Comparison of ENCODE assay signal across 25 cellular contexts in genomic region chr18:48566588-48566987, GRCh38. TPM values are rescaled to one million over a fixed set of nuclear protein-coding genes. Genes with fewer than 3 reads are reported as not detected.
DNase-seq lines count a peak whose midpoint lies in the region; ATAC-seq and TF ChIP-seq lines count a peak whose summit lies in the region.
"Had no signal": no experiment of that assay in that cellular context is flagged by ENCODE, and none has a peak within 500 bp of the region (broad histone marks: within the 10 kb centered on the region; RNA-seq: fewer than 3 reads in every experiment).

No MANE protein-coding gene starts in this region.

- H4K20me1 ChIP-seq in SK-N-SH (ENCODE audit: insufficient read depth) = peaks cover 86% of the 10 kb centered on the region

- H3K36me3 ChIP-seq in SK-N-SH (replicated peaks in 1 of 2; ENCODE audit: control insufficient read depth in 1 of 2, insufficient read depth in 2 of 2, low read length in 1 of 2) (no peaks in the 10 kb centered on the region), SJSA1 (peaks cover 63% of the 10 kb centered on the region), subcutaneous abdominal adipose tissue (ENCODE audit: control insufficient read depth in 5 of 5, insufficient read depth in 5 of 5, low read length in 5 of 5) (no peaks in the 10 kb centered on the region)
- H3K36me3 ChIP-seq: BE2C, esophagus squamous epithelium, lower lobe of right lung, transverse colon had no signal

- H2AFZ ChIP-seq in SK-N-SH (ENCODE audit: low read depth) = no peak overlapping the region
- H2AFZ ChIP-seq: GM23338 had no signal

- peaks cover 95% of the 10 kb centered on the region for H3K79me2 ChIP-seq in SK-N-SH (ENCODE audit: insufficient read depth)

- H3K27me3 ChIP-seq in SK-N-SH (ENCODE audit: insufficient read depth) = no peaks in the 10 kb centered on the region
- no peaks in the 10 kb centered on the region for H3K27me3 ChIP-seq in SJSA1 (replicated peaks)
- no peaks in the 10 kb centered on the region for H3K27me3 ChIP-seq in subcutaneous abdominal adipose tissue (ENCODE audit: control insufficient read depth in 5 of 5, insufficient read depth in 4 of 5, low read length in 5 of 5)
- H3K27me3 ChIP-seq: BE2C, esophagus squamous epithelium, transverse colon had no signal

- 100% methylated on average over 1 of the region's 1 CpG for WGBS in SK-N-SH (ENCODE audit: low lambda C conversion rate)

- no peaks in the 10 kb centered on the region for H3K9me3 ChIP-seq in SK-N-SH
- H3K9me3 ChIP-seq in SJSA1 (replicated peaks) = no peaks in the 10 kb centered on the region
- no peaks in the 10 kb centered on the region for H3K9me3 ChIP-seq in subcutaneous abdominal adipose tissue (ENCODE audit: control insufficient read depth in 5 of 5, low read length in 5 of 5)
- H3K9me3 ChIP-seq: BE2C, esophagus squamous epithelium, lower lobe of right lung, transverse colon had no signal

- TF ChIP-seq CTCF in SK-N-SH (IDR thresholded peaks at IDR 0.05) (no peak), GM13976 (IDR thresholded peaks at IDR 0.05; ENCODE audit: borderline replicate concordance, control extremely low read depth, extremely low read depth, insufficient read depth, missing control alignments) (no peak)

- TF ChIP-seq POLR2A in erythroblast (IDR thresholded peaks at IDR 0.05; ENCODE audit: low read length) = no peak

- no peak overlapping the region for H3K4me2 ChIP-seq in SK-N-SH
- H3K4me2 ChIP-seq: GM23338, smooth muscle cell had no signal

- H3F3A ChIP-seq in SK-N-SH (replicated peaks; ENCODE audit: insufficient read depth) = peaks cover 2% of the 10 kb centered on the region

- H3K4me3 ChIP-seq in SK-N-SH (ENCODE audit: low read depth in 2 of 2, low read length in 1 of 2) (no peak overlapping the region), SJSA1 (no peak overlapping the region), subcutaneous abdominal adipose tissue (ENCODE audit: low read depth in 1 of 5, low read length in 5 of 5) (no peak overlapping the region)
- H3K4me3 ChIP-seq: esophagus squamous epithelium, GM23338, lower lobe of right lung, smooth muscle cell, transverse colon had no signal

- no peak for TF ChIP-seq RAD21 in SK-N-SH (IDR thresholded peaks at IDR 0.05; ENCODE audit: low read length)

- CTCF ChIA-PET in SK-N-SH (lab: Yijun Ruan, JAX) = interaction anchor here (1.0 kb wide), 1 partner anchor 91 kb away, joined by 3 read pairs; no protein-coding TSS in a partner anchor

- TF ChIP-seq EP300 in SK-N-SH (IDR thresholded peaks at IDR 0.05; ENCODE audit: borderline replicate concordance in 1 of 2, low read depth in 1 of 2, low read length in 1 of 2) = no peak

- H3K27ac ChIP-seq in SK-N-SH (ENCODE audit: low read depth in 2 of 2, low read length in 1 of 2) = no peak overlapping the region
- peak overlapping the region; percentile 42 for H3K27ac ChIP-seq in SJSA1
- H3K27ac ChIP-seq in subcutaneous abdominal adipose tissue (ENCODE audit: low read depth, low read length) = peak overlapping the region; percentile 72
- H3K27ac ChIP-seq: 22Rv1, lower lobe of right lung, transverse colon had no signal

- H3K9ac ChIP-seq in SK-N-SH (no peak overlapping the region), subcutaneous abdominal adipose tissue (ENCODE audit: low read length in 5 of 5) (peak overlapping the region in 1 of 5 donors; percentile 12)

- peaks cover 16 to 25% of the 10 kb centered on the region in 2 experiments for H3K4me1 ChIP-seq in SK-N-SH (ENCODE audit: control insufficient read depth in 1 of 2, insufficient read depth in 2 of 2, low read depth in 1 of 2, low read length in 1 of 2)
- peaks cover 39% of the 10 kb centered on the region for H3K4me1 ChIP-seq in SJSA1 (replicated peaks)
- peaks cover 4 to 75% (median 52%) of the 10 kb centered on the region in 5 donors for H3K4me1 ChIP-seq in subcutaneous abdominal adipose tissue (ENCODE audit: control insufficient read depth in 5 of 5, insufficient read depth in 5 of 5, low read length in 5 of 5)
- H3K4me1 ChIP-seq: BE2C had no signal

- DNase-seq in SK-N-SH (no peak), SJSA1 (ENCODE audit: low read depth in 1 of 2, low spot score in 2 of 2) (no peak), erythroblast (lab: John Stamatoyannopoulos, UW) (peak; percentile 87 to 89), GM13976 (ENCODE audit: low spot score) (no peak)
- no peak for DNase-seq in NK-92 treated with Interleukin-12 subunit alpha and Interleukin-12 subunit beta, amount 100 ng/mL, for 24 hours (lab: John Stamatoyannopoulos, UW)
- DNase-seq: activated CD4-positive, alpha-beta T cell treated with anti-CD3 and anti-CD28 coated beads for 4 hours; activated CD8-positive, alpha-beta memory T cell treated with anti-CD3 and anti-CD28 coated beads, Interleukin-2, amount 10 ng/mL, durations not matched to agents 7 days and 5 days; BE2C; DND-41; effector CD8-positive, alpha-beta T cell; esophagus squamous epithelium; islet precursor cell; lower lobe of right lung; MV-4-11; NCI-H1694 treated with DMSO at 0.1 percent for 48 hours; NCI-H2171 treated with DMSO at 0.1 percent for 48 hours; NCI-H69; stimulated activated naive CD8-positive, alpha-beta T cell treated with anti-CD3 and anti-CD28 coated beads, Interleukin-15, Interleukin-2, amounts not matched to agents 100 U/mL and 50 U/mL, for 24 hours; transverse colon had no signal

- POLR2A ChIA-PET in SK-N-SH (lab: Yijun Ruan, JAX) = no interaction called here

- in situ Hi-C loops in GM13976 (cut with MboI; ENCODE audit: low sequenced_read_pairs, unreplicated experiment) = no loop called here

- ATAC-seq in SK-N-SH treated with all-trans-retinoic acid at 6 μM for 48 hours (no peak), GM18909 (IDR thresholded peaks at IDR 0.05; ENCODE audit: poor library complexity, unreplicated experiment) (no peak)
- ATAC-seq: activated CD8-positive, alpha-beta memory T cell treated with anti-CD3 and anti-CD28 coated beads, Interleukin-2, amount 10 ng/mL, durations not matched to agents 7 days and 5 days; GM23338; lower lobe of right lung; stimulated activated naive CD8-positive, alpha-beta T cell treated with anti-CD3 and anti-CD28 coated beads, Interleukin-15, Interleukin-2, amounts not matched to agents 100 U/mL and 50 U/mL, for 24 hours had no signal

- H3K9me2 ChIP-seq in SK-N-SH = no peaks in the 10 kb centered on the region

TF ChIP-seq in SK-N-SH treated with all-trans-retinoic acid at 6 μM for 48 hours, 23 proteins besides CTCF, POLR2A, EP300 and RAD21:
- no peak for TF ChIP-seq ZC3H10 (CRISPR knock-in tag; IDR thresholded peaks at IDR 0.05)
- TF ChIP-seq ZFP3 (CRISPR knock-in tag; IDR thresholded peaks at IDR 0.05) = peak; percentile 96

TF ChIP-seq in SK-N-SH, 30 proteins besides CTCF, POLR2A, EP300 and RAD21 (continues in another document):
- no peak for TF ChIP-seq FOXJ3 (CRISPR knock-in tag; IDR thresholded peaks at IDR 0.05)
- TF ChIP-seq MEF2A (IDR thresholded peaks at IDR 0.05; ENCODE audit: borderline replicate concordance, low read depth) = no peak
- no peak for TF ChIP-seq YY1 (IDR thresholded peaks at IDR 0.05; ENCODE audit: low read depth)
- TF ChIP-seq IRF3 (IDR thresholded peaks at IDR 0.05; ENCODE audit: low read depth, low read length) = no peak
- no peak for TF ChIP-seq GATA2 (CRISPR knock-in tag; IDR thresholded peaks at IDR 0.05)
- no peak for TF ChIP-seq USF2 (IDR thresholded peaks at IDR 0.05; ENCODE audit: borderline replicate concordance, low read depth, low read length)
- no peak for TF ChIP-seq RFX5 (IDR thresholded peaks at IDR 0.05; ENCODE audit: low read length)
- no peak for TF ChIP-seq MAX (IDR thresholded peaks at IDR 0.05; ENCODE audit: low read depth)
- TF ChIP-seq PBX3 (IDR thresholded peaks at IDR 0.05) = no peak
- no peak for TF ChIP-seq FOSL2 (IDR thresholded peaks at IDR 0.05; ENCODE audit: borderline replicate concordance, low read depth)
- TF ChIP-seq TAF1 (IDR thresholded peaks at IDR 0.05; ENCODE audit: borderline replicate concordance, low read depth, low read length) = no peak
- TF ChIP-seq MXI1 (IDR thresholded peaks at IDR 0.05; ENCODE audit: low read depth, low read length) = no peak
- TF ChIP-seq RCOR1 (IDR thresholded peaks at IDR 0.05; ENCODE audit: low read length) = no peak

RNA-seq across cellular contexts. Expression of gene CTIF, which starts 27.8 kb away (rescaled TPM):
- polyA plus RNA-seq in SK-N-SH (2012; rRNA removed) = 47.2 and 47.8 TPM in 2 replicates
- 20.8 and 27.3 TPM in 2 replicates for polyA plus RNA-seq in SK-N-SH (2012; cell fraction: cytosol; rRNA removed)
- 157 and 177 TPM in 2 replicates for polyA plus RNA-seq in SK-N-SH (2012; cell fraction: nucleus; rRNA removed)
- 48.2 and 91.5 TPM in 2 replicates for total RNA-seq in SJSA1 (2014; rRNA removed; shearing (Covaris generic))

Comparison
In these comparisons a context has a peak if more than half of its experiments do, and no peak if none do; other contexts are left out.
1. DNase-seq: peak in erythroblast (2 of 2); none in SK-N-SH (single experiment), SJSA1 (0 of 2), NK-92 treated with Interleukin-12 subunit alpha and Interleukin-12 subunit beta, amount 100 ng/mL, for 24 hours (single experiment) and GM13976 (single experiment).
2. H3K27ac ChIP-seq: peak in SJSA1 (single experiment) and subcutaneous abdominal adipose tissue (single experiment); none in SK-N-SH (0 of 2).